25 cellular contexts compared by ENCODE assay signal in genomic region chr5:10469253-10470030, GRCh38. TPM values are rescaled to one million over a fixed set of nuclear protein-coding genes. Genes with fewer than 3 reads are reported as not detected.
DNase-seq lines count a peak whose midpoint lies in the region; ATAC-seq, FAIRE-seq and TF ChIP-seq lines count a peak whose summit lies in the region.
"Had no signal": no experiment of that assay in that cellular context is flagged by ENCODE, and none has a peak within 500 bp of the region (broad histone marks: within the 10 kb centered on the region; RNA-seq: fewer than 3 reads in every experiment).

No MANE protein-coding gene starts in this region.

- H3K4me2 ChIP-seq in osteoblast (ENCODE audit: insufficient read depth, low read length), result peak overlapping the region; percentile 8
- H3K4me2 ChIP-seq: SK-N-SH had no signal

- H4K20me1 ChIP-seq in osteoblast (ENCODE audit: insufficient read depth, low read length), result no peaks in the 10 kb centered on the region

- H3K27me3 ChIP-seq in bronchial epithelial cell (ENCODE audit: control insufficient read depth, insufficient read depth, low read length), result no peaks in the 10 kb centered on the region
- H3K27me3 ChIP-seq in osteoblast (ENCODE audit: insufficient read depth, low read length), result no peaks in the 10 kb centered on the region
- no peaks in the 10 kb centered on the region for H3K27me3 ChIP-seq in tibial artery
- H3K27me3 ChIP-seq: thyroid gland had no signal

- H3K9me3 ChIP-seq in osteoblast (ENCODE audit: low read depth, low read length), result no peaks in the 10 kb centered on the region
- no peaks in the 10 kb centered on the region for H3K9me3 ChIP-seq in tibial artery
- H3K9me3 ChIP-seq: adrenal gland, left ventricle myocardium inferior, SK-N-SH, thyroid gland had no signal

- H3K4me3 ChIP-seq in bronchial epithelial cell (ENCODE audit: low read depth, low read length) (no peak overlapping the region), osteoblast (ENCODE audit: insufficient read depth, low read length) (no peak overlapping the region), tibial artery (no peak overlapping the region)
- H3K4me3 ChIP-seq: adrenal gland, left ventricle myocardium inferior, thyroid gland had no signal

- H3K4me1 ChIP-seq in osteoblast (ENCODE audit: insufficient read depth, low read length), result peaks cover 24% of the 10 kb centered on the region
- H3K4me1 ChIP-seq in tibial artery, result peaks cover 0 to 4% (median 0%) of the 10 kb centered on the region in 4 donors
- H3K4me1 ChIP-seq: adrenal gland, parathyroid adenoma had no signal

- FAIRE-seq in bronchial epithelial cell (lab: Jason Lieb, UNC), result no peak
- FAIRE-seq: GM18507 had no signal

- no peak overlapping the region for H2AFZ ChIP-seq in osteoblast (ENCODE audit: low read length)
- H2AFZ ChIP-seq: parathyroid adenoma had no signal

- ATAC-seq in GM19351 (IDR thresholded peaks at IDR 0.05; ENCODE audit: unreplicated experiment), result no peak
- ATAC-seq in HG02588 (IDR thresholded peaks at IDR 0.05; ENCODE audit: unreplicated experiment), result no peak
- ATAC-seq: sciatic nerve had no signal

- TF ChIP-seq CTCF in bronchial epithelial cell (IDR thresholded peaks at IDR 0.05; ENCODE audit: insufficient read depth, low read length, severe bottlenecking) (no peak), osteoblast (IDR thresholded peaks at IDR 0.05; ENCODE audit: extremely low read depth, low read depth, low read length) (no peak), tibial artery (IDR thresholded peaks at IDR 0.05) (no peak)

- no peaks in the 10 kb centered on the region for H3K79me2 ChIP-seq in osteoblast (ENCODE audit: insufficient read depth, low read length)
- H3K79me2 ChIP-seq: parathyroid adenoma had no signal

- H3K36me3 ChIP-seq in bronchial epithelial cell (ENCODE audit: control insufficient read depth, insufficient read depth, low read length), result no peaks in the 10 kb centered on the region
- H3K36me3 ChIP-seq in osteoblast (ENCODE audit: insufficient read depth, low read length), result no peaks in the 10 kb centered on the region
- H3K36me3 ChIP-seq in tibial artery, result no peaks in the 10 kb centered on the region
- H3K36me3 ChIP-seq: adrenal gland, left ventricle myocardium inferior, thyroid gland had no signal

- peak; percentile 87 for DNase-seq in EL
- peak; percentile 28 for DNase-seq in LHCN-M2 (ENCODE audit: low read depth)
- DNase-seq in bronchial epithelial cell (ENCODE audit: low read depth), result peak; percentile 38
- peak; percentile 93 for DNase-seq in osteoblast (ENCODE audit: insufficient read length, low spot score, missing footprints)
- no peak for DNase-seq in inferior parietal cortex (ENCODE audit: extremely low spot score)
- DNase-seq in tibial artery, result no peak
- DNase-seq: activated B cell treated with CpG ODN at 0.5 μM for 24 hours; activated CD4-positive, alpha-beta memory T cell treated with anti-CD3 and anti-CD28 coated beads for 36 hours; activated T-cell treated with anti-CD3 and anti-CD28 coated beads for 4 hours; adrenal gland; central memory CD4-positive, alpha-beta T cell; COR-L47; DND-41; left ventricle myocardium inferior; NCI-H1105 treated with DMSO at 0.1 percent for 48 hours; NCI-H510A treated with DMSO at 0.1 percent for 48 hours; NK-92 treated with Interleukin-12 subunit alpha and Interleukin-12 subunit beta, amount 100 ng/mL, for 24 hours; SK-N-SH; stimulated activated naive CD4-positive, alpha-beta T cell treated with Interleukin-2 at 50 U/mL for 16 hours; thyroid gland had no signal

- H3K27ac ChIP-seq in osteoblast (ENCODE audit: low read depth, low read length) (peak overlapping the region; percentile 54), tibial artery (no peak overlapping the region)
- H3K27ac ChIP-seq: adrenal gland, left ventricle myocardium inferior, parathyroid adenoma had no signal

- intact Hi-C loops in tibial artery (cut with DNase I; ENCODE audit: low total_unique reads), result no loop called here

RNA-seq across cellular contexts. Expression of gene ROPN1L, which starts 27.8 kb away (rescaled TPM):
- total RNA-seq in LHCN-M2 (2014; rRNA removed) (1.1 and 1.3 TPM in 2 replicates), bronchial epithelial cell (0.13 TPM in 1 of 2 replicates, not detected in the other), osteoblast (0.59 and 0.72 TPM in 2 replicates)
- 0.72 TPM for polyA plus RNA-seq in LHCN-M2 (2012)
- total RNA-seq: activated CD4-positive, alpha-beta memory T cell treated with anti-CD3 and anti-CD28 coated beads for 36 hours had no signal

Comparison
In these comparisons a context has a peak if more than half of its experiments do, and no peak if none do; other contexts are left out.
1. DNase-seq: peak in EL (single experiment), LHCN-M2 (single experiment), bronchial epithelial cell (single experiment) and osteoblast (single experiment); none in inferior parietal cortex (single experiment) and tibial artery (0 of 2).